In the genomic region with DNA sequence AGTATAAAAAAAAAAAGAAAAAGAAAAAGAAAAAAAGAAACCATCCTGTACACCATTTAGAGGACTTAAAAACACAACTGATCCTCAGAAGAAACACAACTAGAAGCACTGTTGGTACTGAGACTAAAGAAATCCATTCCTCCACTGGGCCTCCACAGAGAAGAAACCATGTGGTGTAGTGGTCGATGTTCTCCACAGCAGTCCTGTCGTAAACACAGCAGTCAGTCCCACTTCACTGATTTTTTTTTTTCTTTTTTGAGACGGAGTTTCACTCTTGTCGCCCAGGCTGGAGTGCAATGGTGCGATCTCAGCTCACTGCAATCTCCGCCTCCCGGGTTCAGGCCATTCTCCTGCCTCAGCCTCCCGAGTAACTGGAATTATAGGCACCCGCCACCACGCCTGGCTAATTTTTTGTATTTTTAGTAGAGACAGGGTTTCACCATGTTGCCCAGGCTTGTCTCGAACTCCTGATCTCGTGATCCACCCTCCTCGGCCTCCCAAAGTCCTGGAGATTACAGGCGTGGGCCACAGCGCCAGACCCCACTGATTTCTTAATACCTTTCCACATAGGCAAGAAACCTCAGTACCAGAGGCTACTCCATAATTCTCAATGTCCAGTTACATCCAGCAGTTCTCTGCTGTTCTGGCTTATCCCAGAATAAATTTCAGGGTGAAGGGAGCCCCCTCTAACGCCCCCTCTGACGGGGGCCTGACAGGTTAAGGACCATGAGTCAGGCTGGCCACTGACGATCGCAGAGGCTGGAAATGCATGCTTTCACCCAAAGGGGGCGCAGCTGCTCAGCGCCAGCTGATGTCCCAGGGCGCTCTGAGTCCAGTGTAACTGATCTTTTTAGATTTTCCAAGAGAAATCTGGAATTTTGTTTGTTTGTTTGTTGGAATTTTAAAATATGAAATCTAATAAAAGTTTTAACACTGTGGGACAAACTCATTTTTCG, we compare ENCODE assay signal across 8 cellular contexts. TPM values are rescaled to one million over a fixed set of nuclear protein-coding genes. Genes with fewer than 3 reads are reported as not detected.
DNase-seq lines count a peak whose midpoint lies in the region; ATAC-seq, FAIRE-seq and TF ChIP-seq lines count a peak whose summit lies in the region.

No MANE protein-coding gene starts in this region.

- peak overlapping the region; percentile 94 for H2AFZ ChIP-seq in neural progenitor cell (replicated peaks)

- POLR2A ChIA-PET in A673 (lab: Charles Lee; ENCODE audit: low non-redundant PET): no interaction called here

- H3K27me3 Mint-ChIP-seq in neural progenitor cell (ENCODE audit: insufficient read depth, low read depth): peaks cover 2% of the 10 kb centered on the region

- H3K4me3 Mint-ChIP-seq in neural progenitor cell: no peak overlapping the region

- CTCF ChIA-PET in A673 (lab: Charles Lee): interaction anchor here (1.0 kb wide), 1 partner anchor 139 kb away, joined by 3 read pairs; no protein-coding TSS in a partner anchor

- intact Hi-C loops in A673 (cut with micrococcal nuclease; ENCODE audit: unreplicated experiment): no loop called here

- H3K27ac ChIP-seq in A673 (ENCODE audit: low read depth, low read length, poor library complexity, severe bottlenecking) (no peak overlapping the region), neural progenitor cell (no peak overlapping the region)

- ATAC-seq in GM21825 (IDR thresholded peaks at IDR 0.05; ENCODE audit: unreplicated experiment): no peak

- peak overlapping the region; percentile 56 for H3K4me2 ChIP-seq in neural progenitor cell

- no peaks in the 10 kb centered on the region for H3K36me3 Mint-ChIP-seq in neural progenitor cell

- H3K9ac ChIP-seq in neural progenitor cell: no peak overlapping the region

- H3F3A ChIP-seq in neural progenitor cell (ENCODE audit: low read depth): no peaks in the 10 kb centered on the region

- H3K9me3 ChIP-seq in A673 (ENCODE audit: low read depth, low read length, poor library complexity, severe bottlenecking) (no peaks in the 10 kb centered on the region), neural progenitor cell (ENCODE audit: low read depth) (no peaks in the 10 kb centered on the region)

- H3K4me3 ChIP-seq in A673 (ENCODE audit: low read depth, low read length, poor library complexity, severe bottlenecking) (no peak overlapping the region), neural progenitor cell (peak overlapping the region; percentile 20)

- H4K20me1 ChIP-seq in neural progenitor cell (ENCODE audit: low read depth): no peaks in the 10 kb centered on the region

- peak; percentile 45 for DNase-seq in A673 (ENCODE audit: low spot score)
- DNase-seq in RPMI8226: peak; percentile 19
- DNase-seq in erythroblast (lab: John Stamatoyannopoulos, UW): peak; percentile 20 to 52
- peak; percentile 72 for DNase-seq in neural progenitor cell (ENCODE audit: low spot score)
- DNase-seq in AML-193 (lab: John Stamatoyannopoulos, UW): no peak
- DNase-seq in GM12891 (ENCODE audit: insufficient read length, low spot score): no peak

- no peak overlapping the region for H3K27ac Mint-ChIP-seq in neural progenitor cell

- no peaks in the 10 kb centered on the region for H3K79me2 ChIP-seq in neural progenitor cell (ENCODE audit: low read depth)

- no TSS peak for BruUV-seq in A673 (replicated peaks; lab: Mats Ljungman, UMichigan)

- peak; percentile 81 for TF ChIP-seq CTCF in A673 (conservative IDR thresholded peaks at IDR 0.05; ENCODE audit: low read depth, low read length)
- TF ChIP-seq CTCF in GM12873 (IDR thresholded peaks at IDR 0.05; ENCODE audit: insufficient read depth, low read depth, low read length, missing control alignments): peak; percentile 73
- peak; percentile 95 for TF ChIP-seq CTCF in neural progenitor cell (IDR thresholded peaks at IDR 0.05)

- no peaks in the 10 kb centered on the region for H3K36me3 ChIP-seq in A673 (ENCODE audit: insufficient read depth, low read length, poor library complexity, severe bottlenecking)
- no peaks in the 10 kb centered on the region for H3K36me3 ChIP-seq in neural progenitor cell

- FAIRE-seq in GM12891 (lab: Jason Lieb, UNC): no peak

- H3K9me3 Mint-ChIP-seq in neural progenitor cell: no peaks in the 10 kb centered on the region

- H3K4me1 Mint-ChIP-seq in neural progenitor cell: peaks cover 3% of the 10 kb centered on the region

- H3K27me3 ChIP-seq in A673 (replicated peaks; ENCODE audit: insufficient read depth, low read depth, low read length, poor library complexity) (peaks cover 4% of the 10 kb centered on the region), neural progenitor cell (peaks cover 7% of the 10 kb centered on the region)

- TF ChIP-seq POLR2A in erythroblast (IDR thresholded peaks at IDR 0.05; ENCODE audit: low read length) (no peak), GM12891 (IDR thresholded peaks at IDR 0.05; ENCODE audit: low read depth, low read length) (no peak)

- no peaks in the 10 kb centered on the region for H3K4me1 ChIP-seq in A673 (ENCODE audit: insufficient read depth, low read length, poor library complexity, severe bottlenecking)
- no peaks in the 10 kb centered on the region for H3K4me1 ChIP-seq in neural progenitor cell

TF ChIP-seq in GM12891, 5 proteins besides CTCF, POLR2A, EP300 and RAD21:
- TF ChIP-seq TAF1 (IDR thresholded peaks at IDR 0.05; ENCODE audit: low read depth, low read length): no peak
- no peak for TF ChIP-seq POU2F2 (IDR thresholded peaks at IDR 0.05; ENCODE audit: low read depth, low read length)
- TF ChIP-seq POLR2AphosphoS5 (IDR thresholded peaks at IDR 0.05; ENCODE audit: low read depth, low read length): no peak
- no peak for TF ChIP-seq PAX5 (IDR thresholded peaks at IDR 0.05; ENCODE audit: insufficient read depth, low read length, severe bottlenecking)
- TF ChIP-seq SPI1 (IDR thresholded peaks at IDR 0.05; ENCODE audit: low read depth, low read length): no peak

RNA-seq across cellular contexts. Expression of a gene that starts 24.8 kb away (rescaled TPM):
- not detected in 2 replicates for total RNA-seq in A673 (2021)
- total RNA-seq in neural progenitor cell (ENCODE audit: low replicate concordance): 0.04 and 0.06 TPM in 2 replicates
- polyA plus RNA-seq in GM12891 (2012; ENCODE audit: low read depth, missing spikeins): not detected

RNA-seq across cellular contexts. Expression of a gene that starts 45.3 kb away (rescaled TPM):
- 67.9 and 68.5 TPM in 2 replicates for total RNA-seq in A673 (2021)
- 36.8 and 57.7 TPM in 2 replicates for total RNA-seq in neural progenitor cell (ENCODE audit: low replicate concordance)
- 16.6 TPM for polyA plus RNA-seq in GM12891 (2012; ENCODE audit: low read depth, missing spikeins)

RNA-seq across cellular contexts. Expression of a gene that starts 59.4 kb away (rescaled TPM):
- total RNA-seq in A673 (2021) (not detected in 2 replicates), neural progenitor cell (ENCODE audit: low replicate concordance) (0.28 TPM in 1 of 2 replicates, not detected in the other)
- polyA plus RNA-seq in GM12891 (2012; ENCODE audit: low read depth, missing spikeins): not detected

RNA-seq across cellular contexts. Expression of a gene that starts 59.5 kb away (rescaled TPM):
- total RNA-seq in A673 (2021) (15.9 and 24.2 TPM in 2 replicates), neural progenitor cell (ENCODE audit: low replicate concordance) (1.2 and 1.6 TPM in 2 replicates)
- polyA plus RNA-seq in GM12891 (2012; ENCODE audit: low read depth, missing spikeins): 0.37 TPM

Comparison
In these comparisons a context has a peak if more than half of its experiments do, and no peak if none do; other contexts are left out.
1. DNase-seq: peak in A673 (single experiment), RPMI8226 (single experiment), erythroblast (2 of 2) and neural progenitor cell (single experiment); none in AML-193 (0 of 2) and GM12891 (single experiment).
2. Peak in every context shown above with its lines, with median percentiles within 50 percentile points of each other: CTCF ChIP-seq.